ENCODE assay signal across 14 cellular contexts in genomic region chr5:5710471-5710870, GRCh38.
DNase-seq lines count a peak whose midpoint lies in the region; ATAC-seq and TF ChIP-seq lines count a peak whose summit lies in the region.
"Had no signal": no experiment of that assay in that cellular context is flagged by ENCODE, and none has a peak within 500 bp of the region (broad histone marks: within the 10 kb centered on the region; RNA-seq: fewer than 3 reads in every experiment).

No MANE protein-coding gene starts in this region.

- H3K4me3 ChIP-seq in HEK293 (ENCODE audit: low read depth, low read length) (no peak overlapping the region), coronary artery (peak overlapping the region; percentile 34), testis (no peak overlapping the region), HAP-1 (no peak overlapping the region)
- H3K4me3 ChIP-seq: BLaER1, SK-N-MC had no signal

- H3K36me3 ChIP-seq in HEK293 (ENCODE audit: control insufficient read depth in 2 of 2, insufficient read depth in 1 of 2, low read length in 2 of 2) (no peaks in the 10 kb centered on the region), testis (ENCODE audit: low read depth, missing control alignments) (no peaks in the 10 kb centered on the region), HAP-1 (replicated peaks) (no peaks in the 10 kb centered on the region)
- H3K36me3 ChIP-seq: BLaER1 had no signal

- in situ Hi-C loops in HAP-1 (cut with MboI; ENCODE audit: low sequenced_read_pairs) = no loop called here

- 51 to 54% methylated on average over 8 of the region's 8 CpGs for WGBS in testis, 2 donors

- intact Hi-C loops in testis (cut with DNase I; ENCODE audit: low total_unique reads) = no loop called here

- no peaks in the 10 kb centered on the region for H3K4me1 ChIP-seq in HEK293 (ENCODE audit: control insufficient read depth, insufficient read depth, low read length)
- H3K4me1 ChIP-seq in testis = no peaks in the 10 kb centered on the region
- no peaks in the 10 kb centered on the region for H3K4me1 ChIP-seq in HAP-1
- H3K4me1 ChIP-seq: BLaER1 had no signal

- CTCF ChIA-PET in HEK293 (lab: Yijun Ruan, JAX) = no interaction called here

- TF ChIP-seq POLR2A in testis (IDR thresholded peaks at IDR 0.05) = no peak

- H3K9me3 ChIP-seq in HEK293 (ENCODE audit: control insufficient read depth, insufficient read depth, low read depth, low read length) (no peaks in the 10 kb centered on the region), testis (no peaks in the 10 kb centered on the region), HAP-1 (no peaks in the 10 kb centered on the region)
- H3K9me3 ChIP-seq: BLaER1 had no signal

- TF ChIP-seq CTCF in HEK293 (tag by site-specific recombination; IDR thresholded peaks at IDR 0.05) (no peak), coronary artery (IDR thresholded peaks at IDR 0.05) (no peak), testis (IDR thresholded peaks at IDR 0.05) (no peak)

- H3K27ac ChIP-seq in HEK293 (ENCODE audit: extremely low read depth, low read depth, low read length) (no peak overlapping the region), coronary artery (peak overlapping the region in 1 of 2 donors; percentile 16), testis (peak overlapping the region; percentile 0 to 36)
- H3K27ac ChIP-seq: BLaER1, SK-N-MC had no signal

- H3K27me3 ChIP-seq in testis (no peaks in the 10 kb centered on the region), HAP-1 (ENCODE audit: low read depth) (no peaks in the 10 kb centered on the region)
- H3K27me3 ChIP-seq: BLaER1 had no signal

- DNase-seq in NCI-H748 treated with DMSO at 0.1 percent for 48 hours (lab: John Stamatoyannopoulos, UW) = peak; percentile 81
- no peak for DNase-seq in coronary artery (ENCODE audit: low spot score)
- peak; percentile 30 for DNase-seq in testis
- DNase-seq in activated CD4-positive, alpha-beta T cell treated with anti-CD3 and anti-CD28 coated beads, Interleukin-2, amount 50 U/mL, for 1 hour = no peak
- DNase-seq in HAP-1 (ENCODE audit: low spot score in 2 of 2) = no peak
- DNase-seq: CD8-positive, alpha-beta memory T cell; DMS 273 treated with DMSO at 0.1 percent for 48 hours; H7; NCI-H187; NCI-H524 had no signal

- POLR2A ChIA-PET in HEK293 (lab: Yijun Ruan, JAX) = no interaction called here

- ATAC-seq in HG02973 (IDR thresholded peaks at IDR 0.05; ENCODE audit: unreplicated experiment) = no peak

TF ChIP-seq in HEK293, 187 proteins besides CTCF, POLR2A, EP300 and RAD21:
- no peak for TF ChIP-seq ZBTB21 (tag by site-specific recombination; IDR thresholded peaks at IDR 0.05)
- peak; percentile 35; the same call in 1 of the 2 replicates for TF ChIP-seq TRIM28 (IDR thresholded peaks at IDR 0.05; ENCODE audit: borderline replicate concordance, low read length)
- no peak for TF ChIP-seq ZNF645 (tag by site-specific recombination; IDR thresholded peaks at IDR 0.05)
- no peak for TF ChIP-seq IKZF3 (tag by site-specific recombination; IDR thresholded peaks at IDR 0.05)
- no peak for TF ChIP-seq ZBTB44 (tag by site-specific recombination; IDR thresholded peaks at IDR 0.05)
TF ChIP-seq in HEK293: peak in this region for 1.

Comparison
In these comparisons a context has a peak if more than half of its experiments do, and no peak if none do; other contexts are left out.
1. DNase-seq: peak in NCI-H748 treated with DMSO at 0.1 percent for 48 hours (single experiment) and testis (single experiment); none in coronary artery (single experiment), activated CD4-positive, alpha-beta T cell treated with anti-CD3 and anti-CD28 coated beads, Interleukin-2, amount 50 U/mL, for 1 hour (single experiment) and HAP-1 (0 of 2).